Comparison of ENCODE assay signal across 30 cellular contexts in the genomic region with DNA sequence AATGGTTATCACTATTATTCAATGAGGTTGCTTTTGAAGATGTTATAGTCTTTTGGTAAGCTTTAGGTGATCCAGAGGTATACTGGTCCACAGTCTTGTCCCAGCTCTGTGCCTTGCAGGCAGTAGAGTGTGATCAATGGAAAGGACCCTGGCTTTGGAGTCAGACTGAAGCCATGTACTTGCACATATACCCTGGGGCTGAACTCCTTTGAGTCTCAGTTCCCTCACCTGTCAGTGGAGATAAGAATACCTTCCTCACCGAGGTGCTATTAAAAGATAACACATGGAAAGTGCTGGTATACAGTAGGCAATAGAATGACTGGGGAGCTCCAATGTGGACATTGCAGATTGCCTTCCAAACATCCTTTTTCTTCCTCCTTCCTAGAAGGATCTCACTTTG.
"Had no signal": no experiment of that assay in that cellular context is flagged by ENCODE, and none has a peak within 500 bp of the region (broad histone marks: within the 10 kb centered on the region; RNA-seq: fewer than 3 reads in every experiment).

No MANE protein-coding gene starts in this region.

- H3K9me3 Mint-ChIP-seq: activated CD4-positive, alpha-beta memory T cell treated with anti-CD3 and anti-CD28 coated beads for 36 hours; activated CD4-positive, alpha-beta T cell treated with anti-CD3 and anti-CD28 coated beads, Interleukin-2, amount 10 ng/mL, durations not matched to agents 24 days and 14 days; activated T-helper 1 cell treated with anti-CD3 and anti-CD28 coated beads, Interleukin-12 subunit alpha, Interleukin-12 subunit beta, Interleukin-2, Interleukin-4 antibody, amounts not matched to agents 30 ng/mL and 10 ng/mL and 1 ng/mL, durations not matched to agents 14 hours and 24 hours and 36 hours; activated T-helper 2 cell treated with anti-CD3 and anti-CD28 coated beads, Interferon-gamma antibody, Interleukin-2, Interleukin-4, amounts not matched to agents 10 μg/mL and 5 μg/mL and 100 μg/mL, durations not matched to agents 14 hours and 24 hours and 36 hours; central memory CD8-positive, alpha-beta T cell; dendritic cell treated with granulocyte-macrophage colony-stimulating factor and Interleukin-4, amounts not matched to agents 40 ng/mL and 50 ng/mL, for 4 days had no signal

- H3K4me3 ChIP-seq: coronary artery, dorsolateral prefrontal cortex, esophagus muscularis mucosa, gastrocnemius medialis had no signal

- H3K36me3 Mint-ChIP-seq: activated CD4-positive, alpha-beta memory T cell treated with anti-CD3 and anti-CD28 coated beads for 36 hours; activated CD8-positive, alpha-beta memory T cell treated with anti-CD3 and anti-CD28 coated beads, Interleukin-2, amount 10 ng/mL, durations not matched to agents 7 days and 5 days; activated naive CD8-positive, alpha-beta T cell had no signal

- H3K4me1 Mint-ChIP-seq: central memory CD8-positive, alpha-beta T cell had no signal

- H3K4me3 Mint-ChIP-seq: activated CD4-positive, alpha-beta memory T cell treated with anti-CD3 and anti-CD28 coated beads for 36 hours; activated CD4-positive, alpha-beta T cell treated with anti-CD3 and anti-CD28 coated beads for 36 hours; activated CD4-positive, alpha-beta T cell treated with anti-CD3 and anti-CD28 coated beads, Interleukin-2, amount 10 ng/mL, durations not matched to agents 24 days and 14 days; activated CD8-positive, alpha-beta memory T cell treated with anti-CD3 and anti-CD28 coated beads, Interleukin-2, amount 10 ng/mL, durations not matched to agents 7 days and 5 days; activated CD8-positive, alpha-beta T cell treated with anti-CD3 and anti-CD28 coated beads, Interleukin-2, amount 10 ng/mL, durations not matched to agents 7 days and 5 days; activated naive CD8-positive, alpha-beta T cell; activated T-helper 1 cell treated with anti-CD3 and anti-CD28 coated beads, Interleukin-12 subunit alpha, Interleukin-12 subunit beta, Interleukin-2, Interleukin-4 antibody, amounts not matched to agents 30 ng/mL and 10 ng/mL and 1 ng/mL, durations not matched to agents 14 hours and 24 hours and 36 hours; central memory CD8-positive, alpha-beta T cell; dendritic cell treated with granulocyte-macrophage colony-stimulating factor and Interleukin-4, amounts not matched to agents 40 ng/mL and 50 ng/mL, for 4 days had no signal

- H3K36me3 ChIP-seq: brain microvascular endothelial cell, gastrocnemius medialis had no signal

- H3K27me3 Mint-ChIP-seq: activated CD4-positive, alpha-beta T cell treated with anti-CD3 and anti-CD28 coated beads for 36 hours; activated naive CD8-positive, alpha-beta T cell; dendritic cell treated with granulocyte-macrophage colony-stimulating factor and Interleukin-4, amounts not matched to agents 40 ng/mL and 50 ng/mL, for 4 days had no signal

- H3K9me3 ChIP-seq: esophagus muscularis mucosa, gastrocnemius medialis had no signal

- H3K27me3 ChIP-seq: brain microvascular endothelial cell, esophagus muscularis mucosa, foreskin keratinocyte, gastrocnemius medialis had no signal

- H3K27ac Mint-ChIP-seq: activated CD4-positive, alpha-beta memory T cell treated with anti-CD3 and anti-CD28 coated beads for 36 hours; activated CD4-positive, alpha-beta T cell treated with anti-CD3 and anti-CD28 coated beads for 36 hours; activated CD4-positive, alpha-beta T cell treated with anti-CD3 and anti-CD28 coated beads, Interleukin-2, amount 10 ng/mL, durations not matched to agents 24 days and 14 days; activated CD8-positive, alpha-beta memory T cell treated with anti-CD3 and anti-CD28 coated beads, Interleukin-2, amount 10 ng/mL, durations not matched to agents 7 days and 5 days; activated CD8-positive, alpha-beta T cell treated with anti-CD3 and anti-CD28 coated beads, Interleukin-2, amount 10 ng/mL, durations not matched to agents 7 days and 5 days; activated naive CD8-positive, alpha-beta T cell; activated T-helper 1 cell treated with anti-CD3 and anti-CD28 coated beads, Interleukin-12 subunit alpha, Interleukin-12 subunit beta, Interleukin-2, Interleukin-4 antibody, amounts not matched to agents 30 ng/mL and 10 ng/mL and 1 ng/mL, durations not matched to agents 14 hours and 24 hours and 36 hours; activated T-helper 2 cell treated with anti-CD3 and anti-CD28 coated beads, Interferon-gamma antibody, Interleukin-2, Interleukin-4, amounts not matched to agents 10 μg/mL and 5 μg/mL and 100 μg/mL, durations not matched to agents 14 hours and 24 hours and 36 hours; dendritic cell treated with granulocyte-macrophage colony-stimulating factor and Interleukin-4, amounts not matched to agents 40 ng/mL and 50 ng/mL, for 4 days had no signal

- ATAC-seq: activated CD4-positive, alpha-beta T cell treated with anti-CD3 and anti-CD28 coated beads for 36 hours; activated CD8-positive, alpha-beta memory T cell treated with anti-CD3 and anti-CD28 coated beads, Interleukin-2, amount 10 ng/mL, durations not matched to agents 7 days and 5 days; activated CD8-positive, alpha-beta T cell treated with anti-CD3 and anti-CD28 coated beads, Interleukin-2, amount 10 ng/mL, durations not matched to agents 7 days and 5 days; foreskin keratinocyte; gastrocnemius medialis had no signal

- DNase-seq: activated CD4-positive, alpha-beta memory T cell treated with anti-CD3 and anti-CD28 coated beads for 36 hours; activated CD4-positive, alpha-beta T cell treated with anti-CD3 and anti-CD28 coated beads for 36 hours; activated CD4-positive, alpha-beta T cell treated with anti-CD3 and anti-CD28 coated beads, Interleukin-2, amount 10 ng/mL, durations not matched to agents 24 days and 14 days; activated CD4-positive, CD25-positive, alpha-beta regulatory T cell; activated CD4-positive, CD25-positive, alpha-beta regulatory T cell treated with anti-CD3 and anti-CD28 coated beads, Interleukin-2, amount 50 U/mL, for 72 hours; activated CD8-positive, alpha-beta memory T cell treated with anti-CD3 and anti-CD28 coated beads, Interleukin-2, amount 10 ng/mL, durations not matched to agents 7 days and 5 days; activated CD8-positive, alpha-beta memory T cell treated with anti-CD3 and anti-CD28 coated beads, Interleukin-2, amount 50 U/mL, for 4 hours; activated CD8-positive, alpha-beta T cell treated with anti-CD3 and anti-CD28 coated beads, Interleukin-2, amount 10 ng/mL, durations not matched to agents 7 days and 5 days; activated gamma-delta T cell; activated naive CD4-positive, alpha-beta T cell treated with anti-CD3 and anti-CD28 coated beads, Interleukin-2, amount 50 U/mL, for 16 hours; activated naive CD4-positive, alpha-beta T cell treated with Interleukin-2 at 50 U/mL for 16 hours; activated T-cell treated with anti-CD3 and anti-CD28 coated beads, Interleukin-2, amount 50 U/mL, for 1 hour; activated T-cell treated with anti-CD3 and anti-CD28 coated beads, Interleukin-2, amount 50 U/mL, for 48 hours; amniotic stem cell; anterior cingulate cortex; dorsolateral prefrontal cortex; effector memory CD4-positive, alpha-beta T cell; erythroblast; foreskin keratinocyte; gastrocnemius medialis; glutamatergic neuron; T-helper 2 cell had no signal

- H3K27ac ChIP-seq: dorsolateral prefrontal cortex, esophagus muscularis mucosa, foreskin keratinocyte, gastrocnemius medialis had no signal
